19 cellular contexts compared by ENCODE assay signal in the genomic region with DNA sequence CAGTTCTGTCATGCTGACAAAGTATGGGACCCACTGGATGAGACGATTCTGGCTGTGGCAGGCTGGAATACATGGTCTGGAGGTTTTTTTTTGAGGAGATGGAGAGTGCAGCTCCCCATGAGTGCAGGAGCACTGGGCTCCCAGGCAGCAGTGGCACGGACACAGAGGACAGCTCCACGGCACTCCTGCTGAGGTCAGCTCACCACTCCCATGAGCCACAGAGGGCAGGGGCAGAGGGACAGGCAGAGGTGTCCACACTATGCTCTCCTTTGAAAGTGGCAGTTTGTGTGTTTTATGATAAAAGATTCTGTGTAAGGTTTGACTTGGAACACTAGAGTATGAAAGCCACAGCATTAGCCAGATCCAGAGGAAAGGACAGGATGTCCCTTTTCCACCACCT.
"Had no signal": no experiment of that assay in that cellular context is flagged by ENCODE, and none has a peak within 500 bp of the region (broad histone marks: within the 10 kb centered on the region; RNA-seq: fewer than 3 reads in every experiment).

No MANE protein-coding gene starts in this region.

- DNase-seq: activated CD4-positive, alpha-beta T cell treated with anti-CD3 and anti-CD28 coated beads, Interleukin-2, amount 50 U/mL, for 1 hour; activated CD4-positive, CD25-positive, alpha-beta regulatory T cell treated with anti-CD3 and anti-CD28 coated beads, Interleukin-2, amount 50 U/mL, for 72 hours; activated naive CD4-positive, alpha-beta T cell treated with Interleukin-2 at 50 U/mL for 16 hours; anterior cingulate cortex; caudate nucleus; mesenchymal stem cell; naive thymus-derived CD4-positive, alpha-beta T cell; ovary; sigmoid colon; stimulated activated CD4-positive, alpha-beta T cell treated with anti-CD3 and anti-CD28 coated beads, Interleukin-4, amount 100 ng/mL, for 4 hours; stimulated activated naive B cell treated with anti-CD40 and anti-IgM and Interleukin-4, amounts not matched to agents 10 μg/mL and 1 μg/mL and 100 μg/mL, for 72 hours; T-helper 2 cell; uterus had no signal

- H3K9me3 Mint-ChIP-seq: activated T-helper 2 cell treated with anti-CD3 and anti-CD28 coated beads, Interferon-gamma antibody, Interleukin-2, Interleukin-4, amounts not matched to agents 10 μg/mL and 5 μg/mL and 100 μg/mL, durations not matched to agents 14 hours and 24 hours and 36 hours; brain; naive thymus-derived CD4-positive, alpha-beta T cell; stimulated activated naive B cell treated with anti-CD40 and anti-IgM and Interleukin-4, amounts not matched to agents 10 μg/mL and 1 μg/mL and 100 μg/mL, for 72 hours had no signal

- H3K4me1 ChIP-seq: uterus had no signal

- H3K4me3 ChIP-seq: ovary, sigmoid colon, uterus had no signal

- H3K27ac Mint-ChIP-seq: activated T-helper 2 cell treated with anti-CD3 and anti-CD28 coated beads, Interferon-gamma antibody, Interleukin-2, Interleukin-4, amounts not matched to agents 10 μg/mL and 5 μg/mL and 100 μg/mL, durations not matched to agents 14 hours and 24 hours and 36 hours; brain had no signal

- H3K27me3 Mint-ChIP-seq: brain; naive thymus-derived CD4-positive, alpha-beta T cell; stimulated activated naive B cell treated with anti-CD40 and anti-IgM and Interleukin-4, amounts not matched to agents 10 μg/mL and 1 μg/mL and 100 μg/mL, for 72 hours had no signal

- H3K36me3 ChIP-seq: ovary, uterus had no signal

- H3K9me3 ChIP-seq: ovary, sigmoid colon, uterus had no signal

- FAIRE-seq: colon, endometrium, frontal cortex had no signal

- H3K27me3 ChIP-seq: ovary, sigmoid colon, uterus had no signal

- H3K4me3 Mint-ChIP-seq: brain; naive thymus-derived CD4-positive, alpha-beta T cell; stimulated activated naive B cell treated with anti-CD40 and anti-IgM and Interleukin-4, amounts not matched to agents 10 μg/mL and 1 μg/mL and 100 μg/mL, for 72 hours had no signal

- ATAC-seq: naive thymus-derived CD4-positive, alpha-beta T cell; stimulated activated naive B cell treated with anti-CD40 and anti-IgM and Interleukin-4, amounts not matched to agents 10 μg/mL and 1 μg/mL and 100 μg/mL, for 72 hours had no signal

- H3K4me1 Mint-ChIP-seq: brain; naive thymus-derived CD4-positive, alpha-beta T cell; stimulated activated naive B cell treated with anti-CD40 and anti-IgM and Interleukin-4, amounts not matched to agents 10 μg/mL and 1 μg/mL and 100 μg/mL, for 72 hours had no signal

- H3K27ac ChIP-seq: ovary, sigmoid colon, uterus, VCaP had no signal
